Comparison of ENCODE assay signal across 9 cellular contexts in the genomic region with DNA sequence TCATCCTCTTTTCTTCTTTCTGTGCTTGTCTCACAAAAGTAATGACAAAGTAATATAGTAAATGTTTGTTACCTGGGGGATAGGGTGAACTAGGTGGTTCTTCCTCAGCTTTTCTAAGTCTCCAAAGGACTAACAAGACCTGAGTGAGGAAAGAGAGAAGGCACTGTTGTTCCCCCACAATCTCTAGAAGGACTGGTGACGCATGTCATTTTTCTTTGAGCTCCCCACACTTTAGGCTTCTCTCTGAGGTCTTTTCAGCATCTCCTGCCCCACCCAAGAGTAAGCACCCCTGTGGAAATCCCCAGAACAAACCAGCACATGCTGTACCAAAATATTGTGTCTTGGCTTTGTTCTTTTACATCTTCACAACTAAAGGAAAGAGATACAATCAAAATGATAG. TPM values are rescaled to one million over a fixed set of nuclear protein-coding genes. Genes with fewer than 3 reads are reported as not detected.
DNase-seq lines count a peak whose midpoint lies in the region; ATAC-seq and TF ChIP-seq lines count a peak whose summit lies in the region.
"Had no signal": no experiment of that assay in that cellular context is flagged by ENCODE, and none has a peak within 500 bp of the region (broad histone marks: within the 10 kb centered on the region; RNA-seq: fewer than 3 reads in every experiment).

No MANE protein-coding gene starts in this region.

- H3K27me3 ChIP-seq in breast epithelium (no peaks in the 10 kb centered on the region), tibial nerve (no peaks in the 10 kb centered on the region), trophoblast cell (ENCODE audit: insufficient read depth, low read length) (no peaks in the 10 kb centered on the region)

- TF ChIP-seq CTCF in MCF 10A (IDR thresholded peaks at IDR 0.05; ENCODE audit: unreplicated experiment) (no peak), breast epithelium (IDR thresholded peaks at IDR 0.05) (no peak), tibial nerve (IDR thresholded peaks at IDR 0.05) (no peak)

- H2BK120ac ChIP-seq in trophoblast cell (ENCODE audit: insufficient read depth, low read length, poor library complexity): no peak overlapping the region

- intact Hi-C loops in MCF 10A (cut with micrococcal nuclease) (no loop called here), breast epithelium (cut with DNase I; ENCODE audit: low total_unique reads) (no loop called here)
- intact Hi-C loops in activated T-helper 2 cell treated with anti-CD3 and anti-CD28 coated beads, Interferon-gamma antibody, Interleukin-2, Interleukin-4, amounts not matched to agents 10 μg/mL and 5 μg/mL and 100 μg/mL, durations not matched to agents 14 hours and 24 hours and 36 hours (cut with micrococcal nuclease): no loop called here

- H4K91ac ChIP-seq in trophoblast cell (ENCODE audit: low read depth, low read length): no peak overlapping the region

- H3K4me3 ChIP-seq in breast epithelium: no peak overlapping the region
- H3K4me3 ChIP-seq in tibial nerve: no peak overlapping the region
- H3K4me3 ChIP-seq in trophoblast cell (ENCODE audit: low read depth, low read length): no peak overlapping the region

- 71 to 91% methylated on average over 1 of the region's 1 CpG for WGBS in tibial nerve, 2 donors
- no CpG with 5 or more reads among the region's 1 CpG for WGBS in trophoblast cell (ENCODE audit: extremely low coverage, insufficient coverage, insufficient read length)

- no peak overlapping the region for H2AFZ ChIP-seq in trophoblast cell (ENCODE audit: insufficient read depth, low read length, poor library complexity)

- H3K4me3 Mint-ChIP-seq in MCF 10A (ENCODE audit: unreplicated experiment) (peak overlapping the region; percentile 10), naive B cell (peak overlapping the region in 7 of 8 donors; percentile 17 to 85 (median 51))
- peak overlapping the region; percentile 85 for H3K4me3 Mint-ChIP-seq in activated T-helper 2 cell treated with anti-CD3 and anti-CD28 coated beads, Interferon-gamma antibody, Interleukin-2, Interleukin-4, amounts not matched to agents 10 μg/mL and 5 μg/mL and 100 μg/mL, durations not matched to agents 14 hours and 24 hours and 36 hours (ENCODE audit: low read depth)

- no peaks in the 10 kb centered on the region for H3K27me3 Mint-ChIP-seq in MCF 10A (ENCODE audit: insufficient read depth, unreplicated experiment)
- no peaks in the 10 kb centered on the region for H3K27me3 Mint-ChIP-seq in activated T-helper 2 cell treated with anti-CD3 and anti-CD28 coated beads, Interferon-gamma antibody, Interleukin-2, Interleukin-4, amounts not matched to agents 10 μg/mL and 5 μg/mL and 100 μg/mL, durations not matched to agents 14 hours and 24 hours and 36 hours (ENCODE audit: low read depth)
- H3K27me3 Mint-ChIP-seq in naive B cell: no peaks in the 10 kb centered on the region

- H3K4me1 ChIP-seq in breast epithelium: no peaks in the 10 kb centered on the region
- peaks cover 0 to 27% (median 11%) of the 10 kb centered on the region in 4 donors for H3K4me1 ChIP-seq in tibial nerve
- peaks cover 0 to 1% of the 10 kb centered on the region in 2 experiments for H3K4me1 ChIP-seq in trophoblast cell (ENCODE audit: control insufficient read depth in 1 of 2, insufficient read depth in 2 of 2, low read length in 2 of 2)

- H3K9me3 Mint-ChIP-seq in MCF 10A (ENCODE audit: unreplicated experiment) (no peaks in the 10 kb centered on the region), naive B cell (peaks cover 0 to 5% (median 0%) of the 10 kb centered on the region in 7 donors)
- peaks cover under 1% of the 10 kb centered on the region for H3K9me3 Mint-ChIP-seq in activated T-helper 2 cell treated with anti-CD3 and anti-CD28 coated beads, Interferon-gamma antibody, Interleukin-2, Interleukin-4, amounts not matched to agents 10 μg/mL and 5 μg/mL and 100 μg/mL, durations not matched to agents 14 hours and 24 hours and 36 hours

- no peaks in the 10 kb centered on the region for H3K9me3 ChIP-seq in breast epithelium
- no peaks in the 10 kb centered on the region for H3K9me3 ChIP-seq in tibial nerve
- no peaks in the 10 kb centered on the region for H3K9me3 ChIP-seq in trophoblast cell (ENCODE audit: insufficient read depth, low read depth, low read length)

- no peak overlapping the region for H4K12ac ChIP-seq in trophoblast cell (ENCODE audit: low read depth, low read length)

- no peaks in the 10 kb centered on the region for H3K36me3 ChIP-seq in breast epithelium
- H3K36me3 ChIP-seq in tibial nerve: no peaks in the 10 kb centered on the region
- no peaks in the 10 kb centered on the region for H3K36me3 ChIP-seq in trophoblast cell (ENCODE audit: control insufficient read depth in 1 of 2, insufficient read depth in 2 of 2, low read length in 2 of 2)

- TF ChIP-seq POLR2A in breast epithelium (IDR thresholded peaks at IDR 0.05) (no peak), tibial nerve (IDR thresholded peaks at IDR 0.05) (no peak)

- ATAC-seq in naive B cell (ENCODE audit: low read depth in 2 of 2) (peak; percentile 80 to 84), GM18873 (IDR thresholded peaks at IDR 0.05; ENCODE audit: low FRiP score, unreplicated experiment) (no peak)

- H3K36me3 Mint-ChIP-seq in MCF 10A (ENCODE audit: insufficient read depth, unreplicated experiment) (no peaks in the 10 kb centered on the region), naive B cell (no peaks in the 10 kb centered on the region)
- H3K36me3 Mint-ChIP-seq in activated T-helper 2 cell treated with anti-CD3 and anti-CD28 coated beads, Interferon-gamma antibody, Interleukin-2, Interleukin-4, amounts not matched to agents 10 μg/mL and 5 μg/mL and 100 μg/mL, durations not matched to agents 14 hours and 24 hours and 36 hours (ENCODE audit: low read depth): peaks cover 47% of the 10 kb centered on the region

- H2AK5ac ChIP-seq in trophoblast cell (ENCODE audit: low read length): no peak overlapping the region

- no peak overlapping the region for H3K18ac ChIP-seq in trophoblast cell (ENCODE audit: low read length)

- H2BK5ac ChIP-seq in trophoblast cell (ENCODE audit: low read depth, low read length, poor library complexity): no peak overlapping the region

- H3K79me2 ChIP-seq in trophoblast cell (ENCODE audit: control insufficient read depth, insufficient read depth, low read length, poor library complexity): no peaks in the 10 kb centered on the region

- no peaks in the 10 kb centered on the region for H3K79me1 ChIP-seq in trophoblast cell (ENCODE audit: low read length)

- no peak overlapping the region for H4K8ac ChIP-seq in trophoblast cell (ENCODE audit: low read depth, low read length)

- POLR2A ChIA-PET in MCF 10A (lab: Yijun Ruan, JAX): interaction anchor here (1.4 kb wide), 1 partner anchor 19 kb away, joined by 3 read pairs; no protein-coding TSS in a partner anchor

- no peak overlapping the region for H2BK12ac ChIP-seq in trophoblast cell (ENCODE audit: low read length)

- DNase-seq in MCF 10A (ENCODE audit: unreplicated experiment): no peak
- DNase-seq in breast epithelium (ENCODE audit: low spot score in 2 of 2): no peak
- peak; percentile 74 for DNase-seq in activated T-helper 2 cell treated with anti-CD3 and anti-CD28 coated beads, Interferon-gamma antibody, Interleukin-2, Interleukin-4, amounts not matched to agents 10 μg/mL and 5 μg/mL and 100 μg/mL, durations not matched to agents 14 hours and 24 hours and 36 hours (ENCODE audit: low spot score)
- DNase-seq in naive B cell: peak; percentile 51
- DNase-seq in tibial nerve (ENCODE audit: low spot score in 2 of 2): no peak
- DNase-seq in NK-92 (lab: John Stamatoyannopoulos, UW; ENCODE audit: unreplicated experiment): no peak
- no peak for DNase-seq in trophoblast cell
- DNase-seq: NCI-H2081 had no signal

- CTCF ChIA-PET in MCF 10A (lab: Yijun Ruan, JAX): interaction anchor here (1.1 to 1.3 kb wide), 3 partner anchors 9 to 71 kb away, joined by 3 read pairs; no protein-coding TSS in a partner anchor

- no peak overlapping the region for H3K4me2 ChIP-seq in trophoblast cell (ENCODE audit: low read length)

- no peak overlapping the region for H3K23ac ChIP-seq in trophoblast cell (ENCODE audit: low read length)

- no TSS peak for BruUV-seq in MCF 10A (replicated peaks; lab: Mats Ljungman, UMichigan)

- H3K27ac Mint-ChIP-seq in MCF 10A (ENCODE audit: low read depth, unreplicated experiment) (peak overlapping the region; percentile 50), naive B cell (peak overlapping the region; percentile 8 to 95 (median 76))
- peak overlapping the region; percentile 96 for H3K27ac Mint-ChIP-seq in activated T-helper 2 cell treated with anti-CD3 and anti-CD28 coated beads, Interferon-gamma antibody, Interleukin-2, Interleukin-4, amounts not matched to agents 10 μg/mL and 5 μg/mL and 100 μg/mL, durations not matched to agents 14 hours and 24 hours and 36 hours

- H3K27ac ChIP-seq in breast epithelium (peak overlapping the region in 1 of 2 donors; percentile 3), tibial nerve (peak overlapping the region in 3 of 4 donors; percentile 26 to 45 (median 41)), trophoblast cell (ENCODE audit: low read depth, low read length) (no peak overlapping the region)

- H3K14ac ChIP-seq in trophoblast cell (ENCODE audit: low read length): no peak overlapping the region

- H3K9ac ChIP-seq in trophoblast cell (ENCODE audit: low read length): no peak overlapping the region

- H3K4me1 Mint-ChIP-seq in MCF 10A (ENCODE audit: insufficient read depth, unreplicated experiment) (peaks cover 59% of the 10 kb centered on the region), naive B cell (peaks cover 20 to 43% (median 32%) of the 10 kb centered on the region in 3 donors)
- peaks cover 73% of the 10 kb centered on the region for H3K4me1 Mint-ChIP-seq in activated T-helper 2 cell treated with anti-CD3 and anti-CD28 coated beads, Interferon-gamma antibody, Interleukin-2, Interleukin-4, amounts not matched to agents 10 μg/mL and 5 μg/mL and 100 μg/mL, durations not matched to agents 14 hours and 24 hours and 36 hours (ENCODE audit: low read depth)

- TF ChIP-seq EP300 in tibial nerve (IDR thresholded peaks at IDR 0.05): no peak

- no peak overlapping the region for H3K4ac ChIP-seq in trophoblast cell (ENCODE audit: low read depth, low read length)

RNA-seq across cellular contexts. Expression of a gene that starts 2.4 kb away (rescaled TPM):
- total RNA-seq in MCF 10A (2022) (0.26 and 0.44 TPM in 2 replicates), breast epithelium (10 to 100 TPM; 10.1 to 26.1 (median 16.7) TPM), tibial nerve (1 to 10 TPM; 2.8 to 6.3 (median 5.7) TPM)
- 60.9 and 66.9 TPM in 2 replicates for total RNA-seq in activated T-helper 2 cell treated with anti-CD3 and anti-CD28 coated beads, Interferon-gamma antibody, Interleukin-2, Interleukin-4, amounts not matched to agents 10 μg/mL and 5 μg/mL and 100 μg/mL, durations not matched to agents 14 hours and 24 hours and 36 hours
- polyA plus RNA-seq in naive B cell (ENCODE audit: low read depth in 6 of 6): 1 to 10 TPM in 5 of 6 donors, under 1 TPM in 1; 0.37 to 5.2 (median 2.2) TPM
- 0.64 TPM in 2 replicates for polyA plus RNA-seq in trophoblast cell (2013)

Comparison
In these comparisons a context has a peak if more than half of its experiments do, and no peak if none do; other contexts are left out.
1. DNase-seq: peak in activated T-helper 2 cell treated with anti-CD3 and anti-CD28 coated beads, Interferon-gamma antibody, Interleukin-2, Interleukin-4, amounts not matched to agents 10 μg/mL and 5 μg/mL and 100 μg/mL, durations not matched to agents 14 hours and 24 hours and 36 hours (single experiment) and naive B cell (single experiment); none in MCF 10A (single experiment), breast epithelium (0 of 2), tibial nerve (0 of 2), NK-92 (single experiment) and trophoblast cell (0 of 2).
2. H3K4me3 Mint-ChIP-seq: peak in every context shown above with its lines; median percentile 85 in activated T-helper 2 cell treated with anti-CD3 and anti-CD28 coated beads, Interferon-gamma antibody, Interleukin-2, Interleukin-4, amounts not matched to agents 10 μg/mL and 5 μg/mL and 100 μg/mL, durations not matched to agents 14 hours and 24 hours and 36 hours; 51 in naive B cell; 10 in MCF 10A.
3. Peak in every context shown above with its lines, with median percentiles within 50 percentile points of each other: H3K27ac Mint-ChIP-seq.